ENCODE assay signal across 1 cellular context in genomic region chr17:18217412-18218015, GRCh38.
TF ChIP-seq lines count a peak whose summit lies in the region.

No MANE protein-coding gene starts in this region.

TF ChIP-seq in WTC11, 78 proteins besides CTCF, POLR2A, EP300 and RAD21 (continued from another document):
- TF ChIP-seq, protein P1, sequence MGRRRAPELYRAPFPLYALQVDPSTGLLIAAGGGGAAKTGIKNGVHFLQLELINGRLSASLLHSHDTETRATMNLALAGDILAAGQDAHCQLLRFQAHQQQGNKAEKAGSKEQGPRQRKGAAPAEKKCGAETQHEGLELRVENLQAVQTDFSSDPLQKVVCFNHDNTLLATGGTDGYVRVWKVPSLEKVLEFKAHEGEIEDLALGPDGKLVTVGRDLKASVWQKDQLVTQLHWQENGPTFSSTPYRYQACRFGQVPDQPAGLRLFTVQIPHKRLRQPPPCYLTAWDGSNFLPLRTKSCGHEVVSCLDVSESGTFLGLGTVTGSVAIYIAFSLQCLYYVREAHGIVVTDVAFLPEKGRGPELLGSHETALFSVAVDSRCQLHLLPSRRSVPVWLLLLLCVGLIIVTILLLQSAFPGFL (CRISPR knock-in tag; IDR thresholded peaks at IDR 0.05; ENCODE audit: borderline replicate concordance) = no peak
- no peak for TF ChIP-seq AR (CRISPR knock-in tag; IDR thresholded peaks at IDR 0.05)
- TF ChIP-seq CREB1 (CRISPR knock-in tag; IDR thresholded peaks at IDR 0.05) = no peak
- no peak for TF ChIP-seq ESRRA (CRISPR knock-in tag; IDR thresholded peaks at IDR 0.05; ENCODE audit: borderline replicate concordance)
